2 cellular contexts compared by ENCODE assay signal in the genomic region with DNA sequence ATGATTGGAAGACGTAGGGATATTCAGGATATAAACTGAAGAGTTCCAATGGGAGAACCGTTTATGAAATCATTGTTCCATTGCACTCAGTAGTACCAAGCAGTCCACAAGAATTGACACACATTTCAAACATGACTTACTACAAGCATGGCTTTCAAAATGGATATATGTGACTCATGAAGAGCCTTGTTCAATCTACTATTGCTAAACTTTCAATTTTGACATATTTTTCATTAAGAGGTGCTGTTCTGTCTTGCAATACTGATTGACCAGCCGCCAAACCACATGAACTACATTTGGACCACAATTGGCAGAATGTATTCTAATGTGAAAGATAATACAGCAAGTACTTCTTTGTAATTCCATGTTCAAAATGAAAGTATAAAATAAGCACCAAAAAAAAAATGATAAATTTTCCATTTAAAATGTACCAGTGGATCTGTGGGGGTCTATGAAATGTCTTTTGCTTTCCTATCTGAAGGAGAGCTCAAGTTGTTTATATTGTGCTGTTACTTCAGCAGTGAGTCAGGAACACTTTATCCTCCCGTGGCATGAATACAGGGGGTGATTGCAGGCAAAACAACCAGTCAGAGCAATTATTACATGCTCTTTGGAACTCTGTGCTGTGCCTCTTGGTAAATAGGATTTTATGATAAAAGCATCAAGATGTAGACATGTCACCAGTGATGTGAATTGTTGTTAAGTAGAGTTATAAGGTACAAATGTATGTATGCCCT.
TF ChIP-seq lines count a peak whose summit lies in the region.

No MANE protein-coding gene starts in this region.

TF ChIP-seq in liver, 16 proteins besides CTCF, POLR2A, EP300 and RAD21 (continued from another document):
- TF ChIP-seq YY1 (IDR thresholded peaks at IDR 0.05) (peak; percentile 17), FOXA2 (IDR thresholded peaks at IDR 0.05) (peak; percentile 10), FOXA1 (IDR thresholded peaks at IDR 0.05) (no peak)

TF ChIP-seq in HepG2, 621 proteins besides CTCF, POLR2A, EP300 and RAD21 (continued from another document):
- no peak for TF ChIP-seq ZNF720 (CRISPR knock-in tag; IDR thresholded peaks at IDR 0.05)
- TF ChIP-seq, protein P1, sequence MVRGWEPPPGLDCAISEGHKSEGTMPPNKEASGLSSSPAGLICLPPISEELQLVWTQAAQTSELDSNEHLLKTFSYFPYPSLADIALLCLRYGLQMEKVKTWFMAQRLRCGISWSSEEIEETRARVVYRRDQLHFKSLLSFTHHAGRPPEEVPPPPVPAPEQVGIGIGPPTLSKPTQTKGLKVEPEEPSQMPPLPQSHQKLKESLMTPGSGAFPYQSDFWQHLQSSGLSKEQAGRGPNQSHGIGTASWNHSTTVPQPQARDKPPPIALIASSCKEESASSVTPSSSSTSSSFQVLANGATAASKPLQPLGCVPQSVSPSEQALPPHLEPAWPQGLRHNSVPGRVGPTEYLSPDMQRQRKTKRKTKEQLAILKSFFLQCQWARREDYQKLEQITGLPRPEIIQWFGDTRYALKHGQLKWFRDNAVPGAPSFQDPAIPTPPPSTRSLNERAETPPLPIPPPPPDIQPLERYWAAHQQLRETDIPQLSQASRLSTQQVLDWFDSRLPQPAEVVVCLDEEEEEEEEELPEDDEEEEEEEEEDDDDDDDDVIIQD (CRISPR knock-in tag; IDR thresholded peaks at IDR 0.05; ENCODE audit: low read depth) = no peak
- TF ChIP-seq BHLHE40 (IDR thresholded peaks at IDR 0.05; ENCODE audit: low read length) = no peak
- no peak for TF ChIP-seq ZNF263 (CRISPR knock-in tag; IDR thresholded peaks at IDR 0.05)
- TF ChIP-seq ZMYM4 (CRISPR knock-in tag; IDR thresholded peaks at IDR 0.05) = no peak
- TF ChIP-seq ZNF83 (CRISPR knock-in tag; IDR thresholded peaks at IDR 0.05; ENCODE audit: borderline replicate concordance) = no peak
- TF ChIP-seq ATAD3A (CRISPR knock-in tag; IDR thresholded peaks at IDR 0.05) = no peak
- TF ChIP-seq ZNF496 (CRISPR knock-in tag; IDR thresholded peaks at IDR 0.05; ENCODE audit: insufficient replicate concordance) = no peak
